ENCODE assay signal across 9 cellular contexts in genomic region chr2:158457092-158457825, GRCh38. TPM values are rescaled to one million over a fixed set of nuclear protein-coding genes. Genes with fewer than 3 reads are reported as not detected.
DNase-seq lines count a peak whose midpoint lies in the region; ATAC-seq and TF ChIP-seq lines count a peak whose summit lies in the region.
"Had no signal": no experiment of that assay in that cellular context is flagged by ENCODE, and none has a peak within 500 bp of the region (broad histone marks: within the 10 kb centered on the region; RNA-seq: fewer than 3 reads in every experiment).

No MANE protein-coding gene starts in this region.

- H2AFZ ChIP-seq in OCI-LY3 (ENCODE audit: low read depth, low read length) = peak overlapping the region; percentile 75

- no peaks in the 10 kb centered on the region for H3K9me3 Mint-ChIP-seq in activated T-cell treated with anti-CD3 and anti-CD28 coated beads, Interleukin-2, amount 50 U/mL, for 72 hours
- H3K9me3 Mint-ChIP-seq in natural killer cell treated with Interleukin-12 subunit alpha and Interleukin-12 subunit beta and Interleukin-15 and Interleukin-18, amount 100 ng/mL, for 72 hours = no peaks in the 10 kb centered on the region
- no peaks in the 10 kb centered on the region for H3K9me3 Mint-ChIP-seq in stimulated activated naive CD8-positive, alpha-beta T cell treated with anti-CD3 and anti-CD28 coated beads, Interleukin-15, amount 100 ng/mL, for 72 hours

- no peaks in the 10 kb centered on the region for H3K36me3 ChIP-seq in OCI-LY3 (replicated peaks; ENCODE audit: low read depth, low read length)

- H3K4me2 ChIP-seq in OCI-LY3 (ENCODE audit: low read length) = peak overlapping the region; percentile 90

- peaks cover 7% of the 10 kb centered on the region; the same call in 1 of the 2 replicates for H3K27me3 ChIP-seq in OCI-LY3 (ENCODE audit: low read depth, low read length)

- ATAC-seq in GM19324 (IDR thresholded peaks at IDR 0.05; ENCODE audit: low FRiP score, unreplicated experiment) (peak; percentile 39), HG03442 (IDR thresholded peaks at IDR 0.05; ENCODE audit: unreplicated experiment) (peak; percentile 21)
- ATAC-seq in activated T-cell treated with anti-CD3 and anti-CD28 coated beads, Interleukin-2, amount 50 U/mL, for 72 hours (replicated peaks in 1 of 2) = peak; percentile 52 to 55
- peak; percentile 63 to 64 for ATAC-seq in natural killer cell treated with Interleukin-12 subunit alpha and Interleukin-12 subunit beta and Interleukin-15 and Interleukin-18, amount 100 ng/mL, for 72 hours
- peak; percentile 63 for ATAC-seq in stimulated activated naive CD8-positive, alpha-beta T cell treated with anti-CD3 and anti-CD28 coated beads, Interleukin-15, amount 100 ng/mL, for 72 hours

- peak overlapping the region; percentile 86 for H3K27ac Mint-ChIP-seq in activated T-cell treated with anti-CD3 and anti-CD28 coated beads, Interleukin-2, amount 50 U/mL, for 72 hours
- H3K27ac Mint-ChIP-seq in natural killer cell treated with Interleukin-12 subunit alpha and Interleukin-12 subunit beta and Interleukin-15 and Interleukin-18, amount 100 ng/mL, for 72 hours = peak overlapping the region; percentile 53 to 82
- peak overlapping the region; percentile 38 to 94 for H3K27ac Mint-ChIP-seq in stimulated activated naive CD8-positive, alpha-beta T cell treated with anti-CD3 and anti-CD28 coated beads, Interleukin-15, amount 100 ng/mL, for 72 hours

- peak overlapping the region; percentile 93 for H3K4me3 ChIP-seq in OCI-LY3 (ENCODE audit: low read length)

- peaks cover 31% of the 10 kb centered on the region for H3K4me1 Mint-ChIP-seq in activated T-cell treated with anti-CD3 and anti-CD28 coated beads, Interleukin-2, amount 50 U/mL, for 72 hours (ENCODE audit: low read depth)
- H3K4me1 Mint-ChIP-seq in natural killer cell treated with Interleukin-12 subunit alpha and Interleukin-12 subunit beta and Interleukin-15 and Interleukin-18, amount 100 ng/mL, for 72 hours (ENCODE audit: low read depth in 2 of 2) = peaks cover 13 to 19% of the 10 kb centered on the region in 2 donors
- peaks cover 35% of the 10 kb centered on the region for H3K4me1 Mint-ChIP-seq in stimulated activated naive CD8-positive, alpha-beta T cell treated with anti-CD3 and anti-CD28 coated beads, Interleukin-15, amount 100 ng/mL, for 72 hours

- H3K27ac ChIP-seq in OCI-LY3 (ENCODE audit: low read length) = peak overlapping the region; percentile 34

- peaks cover 39% of the 10 kb centered on the region for H3K4me1 ChIP-seq in OCI-LY3 (ENCODE audit: low read length)

- H4K20me1 ChIP-seq in OCI-LY3 (ENCODE audit: insufficient read depth, low read length) = peaks cover 37% of the 10 kb centered on the region

- DNase-seq in C1 segment of cervical spinal cord (lab: John Stamatoyannopoulos, UW) (peak in 12 of 14 donors; percentile 22 to 83 (median 67)), fibroblast of peridontal ligament (ENCODE audit: extremely low read depth) (peak; percentile 57)
- DNase-seq in activated T-cell treated with anti-CD3 and anti-CD28 coated beads, Interleukin-2, amount 50 U/mL, for 72 hours = peak; percentile 66
- DNase-seq in natural killer cell treated with Interleukin-12 subunit alpha and Interleukin-12 subunit beta and Interleukin-15 and Interleukin-18, amount 100 ng/mL, for 72 hours (ENCODE audit: low spot score) = peak; percentile 66
- peak; percentile 65 to 72 for DNase-seq in stimulated activated naive CD8-positive, alpha-beta T cell treated with anti-CD3 and anti-CD28 coated beads, Interleukin-15, amount 100 ng/mL, for 72 hours

- no peaks in the 10 kb centered on the region for H3K9me3 ChIP-seq in OCI-LY3 (ENCODE audit: insufficient read depth, low read length)

- peaks cover 15% of the 10 kb centered on the region for H3K27me3 Mint-ChIP-seq in activated T-cell treated with anti-CD3 and anti-CD28 coated beads, Interleukin-2, amount 50 U/mL, for 72 hours (ENCODE audit: low read depth)
- H3K27me3 Mint-ChIP-seq in natural killer cell treated with Interleukin-12 subunit alpha and Interleukin-12 subunit beta and Interleukin-15 and Interleukin-18, amount 100 ng/mL, for 72 hours = peaks cover 20 to 26% of the 10 kb centered on the region in 2 donors
- H3K27me3 Mint-ChIP-seq in stimulated activated naive CD8-positive, alpha-beta T cell treated with anti-CD3 and anti-CD28 coated beads, Interleukin-15, amount 100 ng/mL, for 72 hours = peaks cover 21% of the 10 kb centered on the region

- peak overlapping the region; percentile 92 for H3K4me3 Mint-ChIP-seq in activated T-cell treated with anti-CD3 and anti-CD28 coated beads, Interleukin-2, amount 50 U/mL, for 72 hours
- H3K4me3 Mint-ChIP-seq in natural killer cell treated with Interleukin-12 subunit alpha and Interleukin-12 subunit beta and Interleukin-15 and Interleukin-18, amount 100 ng/mL, for 72 hours = peak overlapping the region; percentile 92
- peak overlapping the region; percentile 90 for H3K4me3 Mint-ChIP-seq in stimulated activated naive CD8-positive, alpha-beta T cell treated with anti-CD3 and anti-CD28 coated beads, Interleukin-15, amount 100 ng/mL, for 72 hours

- peaks cover 2 to 4% of the 10 kb centered on the region in 2 donors for H3K36me3 Mint-ChIP-seq in activated T-cell treated with anti-CD3 and anti-CD28 coated beads, Interleukin-2, amount 50 U/mL, for 72 hours (ENCODE audit: insufficient read depth in 2 of 2)
- H3K36me3 Mint-ChIP-seq in natural killer cell treated with Interleukin-12 subunit alpha and Interleukin-12 subunit beta and Interleukin-15 and Interleukin-18, amount 100 ng/mL, for 72 hours = no peaks in the 10 kb centered on the region

- H3K9ac ChIP-seq in OCI-LY3 (ENCODE audit: low read length) = peak overlapping the region; percentile 80

- TF ChIP-seq CTCF in OCI-LY3 (IDR thresholded peaks at IDR 0.05; ENCODE audit: low read depth, low read length) = no peak

- H3K79me2 ChIP-seq in OCI-LY3 (ENCODE audit: low read length) = peaks cover 51% of the 10 kb centered on the region

RNA-seq across cellular contexts. Expression of gene PKP4, which starts 0.5 kb away (rescaled TPM):
- total RNA-seq in activated T-cell treated with anti-CD3 and anti-CD28 coated beads, Interleukin-2, amount 50 U/mL, for 72 hours = 10 to 100 TPM; 36.0 to 41.3 TPM
- 10 to 100 TPM; 16.9 to 54.4 TPM for total RNA-seq in natural killer cell treated with Interleukin-12 subunit alpha and Interleukin-12 subunit beta and Interleukin-15 and Interleukin-18, amount 100 ng/mL, for 72 hours

RNA-seq across cellular contexts. Expression of gene CCDC148, which starts 0.7 kb away (rescaled TPM):
- total RNA-seq in activated T-cell treated with anti-CD3 and anti-CD28 coated beads, Interleukin-2, amount 50 U/mL, for 72 hours = under 1 TPM in 1 of 2 donors, not detected in 1; 0.14 TPM
- not detected for total RNA-seq in natural killer cell treated with Interleukin-12 subunit alpha and Interleukin-12 subunit beta and Interleukin-15 and Interleukin-18, amount 100 ng/mL, for 72 hours
- total RNA-seq: activated CD8-positive, alpha-beta memory T cell treated with anti-CD3 and anti-CD28 coated beads for 36 hours had no signal

Comparison
In these comparisons a context has a peak if more than half of its experiments do, and no peak if none do; other contexts are left out.
1. Peak in every context shown above with its lines: DNase-seq, ATAC-seq, H3K4me3 ChIP-seq and H3K27ac ChIP-seq.